ENCODE assay signal across 1 cellular context in genomic region chr3:4981160-4981687, GRCh38.
TF ChIP-seq lines count a peak whose summit lies in the region.

No MANE protein-coding gene starts in this region.

TF ChIP-seq in K562, 482 proteins besides CTCF, POLR2A, EP300 and RAD21 (continued from another document):
- no peak for TF ChIP-seq RBM14 (IDR thresholded peaks at IDR 0.05; ENCODE audit: borderline replicate concordance, insufficient read depth, low read depth, low read length)
